Comparison of ENCODE assay signal across 8 cellular contexts in genomic region chr11:59556115-59556882, GRCh38. TPM values are rescaled to one million over a fixed set of nuclear protein-coding genes. Genes with fewer than 3 reads are reported as not detected.
A peak's percentile ranks its signal among the peaks of the same experiment; 100 is the strongest.
DNase-seq lines count a peak whose midpoint lies in the region; FAIRE-seq and TF ChIP-seq lines count a peak whose summit lies in the region.

No MANE protein-coding gene starts in this region.

- intact Hi-C loops in lower leg skin (cut with DNase I; ENCODE audit: low total_unique reads): no loop called here

- no peak for DNase-seq in GM19239 (ENCODE audit: insufficient read length, low spot score)
- peak; percentile 66 for DNase-seq in NCI-H2029 treated with DMSO at 0.1 percent for 48 hours (lab: John Stamatoyannopoulos, UW)
- DNase-seq in activated CD4-positive, CD25-positive, alpha-beta regulatory T cell treated with anti-CD3 and anti-CD28 coated beads, Interleukin-2, amount 50 U/mL, for 16 hours (ENCODE audit: low read depth, low spot score): peak; percentile 29
- DNase-seq in cerebellum (ENCODE audit: low spot score): peak; percentile 57
- DNase-seq in lower leg skin (ENCODE audit: low spot score in 2 of 2): peak in 1 of 2 donors; percentile 60
- peak; percentile 60 to 83 (median 71) for DNase-seq in stimulated activated CD4-positive, alpha-beta T cell treated with anti-CD3 and anti-CD28 coated beads, TNF-alpha, amount 100 ng/mL, for 24 hours (ENCODE audit: low read depth in 3 of 3)
- DNase-seq in HTR-8/SVneo (ENCODE audit: insufficient read length, low spot score): no peak

- 8 to 11% methylated on average over 28 of the region's 28 CpGs for WGBS in lower leg skin, 2 donors

- FAIRE-seq in GM19239 (lab: Jason Lieb, UNC): peak; percentile 86
- no peak for FAIRE-seq in HTR-8/SVneo (lab: Jason Lieb, UNC)

- H2AFZ ChIP-seq in ACC112 (ENCODE audit: low read length, unreplicated experiment): peak overlapping the region; percentile 90

- H3K4me1 ChIP-seq in ACC112 (ENCODE audit: control insufficient read depth, insufficient read depth, low read length, unreplicated experiment): no peaks in the 10 kb centered on the region

- peak overlapping the region; percentile 69 for H3K27ac ChIP-seq in ACC112 (ENCODE audit: low read depth, low read length)

- H3K27me3 ChIP-seq in ACC112 (ENCODE audit: insufficient read depth, low read length): no peaks in the 10 kb centered on the region

- H3K36me3 ChIP-seq in ACC112 (ENCODE audit: insufficient read depth, low read length): no peaks in the 10 kb centered on the region

- H3K79me2 ChIP-seq in ACC112 (ENCODE audit: control insufficient read depth, insufficient read depth, low read length, unreplicated experiment): no peaks in the 10 kb centered on the region

- H3K4me3 ChIP-seq in ACC112 (ENCODE audit: low read depth, low read length) (peak overlapping the region; percentile 78), lower leg skin (ENCODE audit: low read depth, poor library complexity, severe bottlenecking) (peak overlapping the region; percentile 7)

- no peak for TF ChIP-seq CTCF in lower leg skin (IDR thresholded peaks at IDR 0.05)

- TF ChIP-seq POLR2A in lower leg skin (IDR thresholded peaks at IDR 0.05): no peak

RNA-seq across cellular contexts. Expression of gene OR4D9, which starts 45.0 kb away (rescaled TPM):
- total RNA-seq in cerebellum (not detected), lower leg skin (not detected)

RNA-seq across cellular contexts. Expression of gene OR4D11, which starts 52.9 kb away (rescaled TPM):
- total RNA-seq in cerebellum (not detected), lower leg skin (not detected)

RNA-seq across cellular contexts. Expression of gene OSBP, which starts 59.3 kb away (rescaled TPM):
- 31.1 TPM for total RNA-seq in cerebellum
- total RNA-seq in lower leg skin: 10 to 100 TPM; 42.4 to 52.9 (median 43.8) TPM

Comparison
In these comparisons a context has a peak if more than half of its experiments do, and no peak if none do; other contexts are left out.
1. DNase-seq: peak in NCI-H2029 treated with DMSO at 0.1 percent for 48 hours (single experiment), activated CD4-positive, CD25-positive, alpha-beta regulatory T cell treated with anti-CD3 and anti-CD28 coated beads, Interleukin-2, amount 50 U/mL, for 16 hours (single experiment), cerebellum (single experiment) and stimulated activated CD4-positive, alpha-beta T cell treated with anti-CD3 and anti-CD28 coated beads, TNF-alpha, amount 100 ng/mL, for 24 hours (3 of 3); none in GM19239 (single experiment) and HTR-8/SVneo (single experiment).